In genomic region chr1:166905136-166905535, GRCh38 we compare ENCODE assay signal across 21 cellular contexts. TPM values are rescaled to one million over a fixed set of nuclear protein-coding genes. Genes with fewer than 3 reads are reported as not detected.
A peak's percentile ranks its signal among the peaks of the same experiment; 100 is the strongest.
DNase-seq lines count a peak whose midpoint lies in the region; ATAC-seq and TF ChIP-seq lines count a peak whose summit lies in the region.
"Had no signal": no experiment of that assay in that cellular context is flagged by ENCODE, and none has a peak within 500 bp of the region (broad histone marks: within the 10 kb centered on the region; RNA-seq: fewer than 3 reads in every experiment).

No MANE protein-coding gene starts in this region.

- H3F3A ChIP-seq in PC-3 (ENCODE audit: low read length, unreplicated experiment): peaks cover 7% of the 10 kb centered on the region

- intact Hi-C loops in PC-3 (cut with micrococcal nuclease): loop anchor here (10.0 kb wide), 1 partner anchor 980 kb away; no protein-coding TSS in a partner anchor

- H2AFZ ChIP-seq in PC-3 (ENCODE audit: low read length): peak overlapping the region; percentile 59; the same call in 1 of the 2 replicates

- peak overlapping the region; percentile 67 for H3K4me2 ChIP-seq in PC-3 (ENCODE audit: low read length)

- H3K4me3 ChIP-seq in AG10803 (ENCODE audit: low read length) (no peak overlapping the region), PC-3 (ENCODE audit: low read length) (no peak overlapping the region)
- H3K4me3 ChIP-seq: suprapubic skin had no signal

- peak overlapping the region; percentile 22 to 75 (median 60) for H3K27ac Mint-ChIP-seq in nephron
- H3K27ac Mint-ChIP-seq: activated naive CD4-positive, alpha-beta T cell treated with anti-CD3 and anti-CD28 coated beads for 36 hours; CD4-positive, alpha-beta T cell; effector memory CD8-positive, alpha-beta T cell; T-helper 17 cell had no signal

- no peak overlapping the region for H3K9ac ChIP-seq in PC-3 (ENCODE audit: low read length)

- H3K36me3 ChIP-seq in PC-3 (ENCODE audit: low read depth, low read length): no peaks in the 10 kb centered on the region
- H3K36me3 ChIP-seq: suprapubic skin had no signal

- H3K9me2 ChIP-seq in PC-3 (replicated peaks; ENCODE audit: low read length): no peaks in the 10 kb centered on the region

- no peaks in the 10 kb centered on the region for H3K27me3 Mint-ChIP-seq in nephron (ENCODE audit: low read depth)
- H3K27me3 Mint-ChIP-seq: CD4-positive, alpha-beta T cell had no signal

- no peaks in the 10 kb centered on the region for H3K9me3 Mint-ChIP-seq in nephron
- H3K9me3 Mint-ChIP-seq: activated naive CD4-positive, alpha-beta T cell treated with anti-CD3 and anti-CD28 coated beads for 36 hours; CD4-positive, alpha-beta T cell; effector memory CD8-positive, alpha-beta T cell had no signal

- no peaks in the 10 kb centered on the region for H3K36me3 Mint-ChIP-seq in nephron (ENCODE audit: low read depth)

- no peaks in the 10 kb centered on the region for H4K20me1 ChIP-seq in PC-3 (ENCODE audit: low read length)

- no peaks in the 10 kb centered on the region for H3K9me3 ChIP-seq in PC-3 (ENCODE audit: low read length)
- H3K9me3 ChIP-seq: suprapubic skin had no signal

- POLR2A ChIA-PET in PC-3 (lab: Charles Lee; ENCODE audit: unreplicated experiment): no interaction called here

- BruUV-seq in PC-3 (replicated peaks; lab: Mats Ljungman, UMichigan): no TSS peak

- DNase-seq in AG10803 (ENCODE audit: low read depth) (peak; percentile 71), PC-3 (no peak), epithelial cell of prostate (ENCODE audit: low read depth, low spot score) (no peak), activated gamma-delta T cell (lab: John Stamatoyannopoulos, UW) (no peak), NCI-H345 treated with DMSO at 0.1 percent for 48 hours (lab: John Stamatoyannopoulos, UW; ENCODE audit: unreplicated experiment) (no peak), NCI-H2171 treated with DMSO at 0.1 percent for 48 hours (lab: John Stamatoyannopoulos, UW) (no peak)
- DNase-seq: ACHN; activated naive CD4-positive, alpha-beta T cell treated with anti-CD3 and anti-CD28 coated beads for 36 hours; activated T-cell treated with anti-CD3 and anti-CD28 coated beads, Interleukin-2, amount 50 U/mL, for 1 hour; aorta; CD4-positive, alpha-beta T cell; effector memory CD8-positive, alpha-beta T cell; hippocampal formation; NCI-H1694; occipital lobe; right cardiac atrium; T-helper 17 cell had no signal

- peaks cover 57% of the 10 kb centered on the region for H3K4me1 Mint-ChIP-seq in nephron

- H3K4me3 Mint-ChIP-seq in nephron: peak overlapping the region in 1 of 3 experiments; percentile 5
- H3K4me3 Mint-ChIP-seq: activated naive CD4-positive, alpha-beta T cell treated with anti-CD3 and anti-CD28 coated beads for 36 hours; CD4-positive, alpha-beta T cell; effector memory CD8-positive, alpha-beta T cell; T-helper 17 cell had no signal

- CTCF ChIA-PET in PC-3 (lab: Charles Lee): interaction anchor here (0.7 to 1.1 kb wide), 2 partner anchors 153 to 315 kb away, joined by 3 read pairs; no protein-coding TSS in a partner anchor

- no peaks in the 10 kb centered on the region for H3K27me3 ChIP-seq in PC-3 (ENCODE audit: low read length)
- H3K27me3 ChIP-seq: suprapubic skin had no signal

- H3K27ac ChIP-seq in PC-3 (ENCODE audit: low read length) (peak overlapping the region; percentile 63), epithelial cell of prostate (peak overlapping the region; percentile 27)
- H3K27ac ChIP-seq: suprapubic skin, VCaP had no signal

- ATAC-seq in PC-3 (no peak), GM18498 (IDR thresholded peaks at IDR 0.05; ENCODE audit: unreplicated experiment) (no peak)
- ATAC-seq: effector memory CD8-positive, alpha-beta T cell; right cardiac atrium; T-helper 17 cell had no signal

- peaks cover 20% of the 10 kb centered on the region for H3K4me1 ChIP-seq in PC-3 (ENCODE audit: insufficient read depth, low read length)
- H3K4me1 ChIP-seq: suprapubic skin had no signal

- TF ChIP-seq CTCF in AG10803 (conservative IDR thresholded peaks at IDR 0.05; ENCODE audit: low read length) (no peak), PC-3 (conservative IDR thresholded peaks at IDR 0.05; ENCODE audit: low read depth, low read length) (no peak), nephron (IDR thresholded peaks at IDR 0.05; ENCODE audit: unreplicated experiment in 3 of 3) (no peak)

- no peaks in the 10 kb centered on the region for H3K79me2 ChIP-seq in PC-3 (ENCODE audit: low read length)

RNA-seq across cellular contexts. Expression of gene TADA1, which starts 29.1 kb away (rescaled TPM):
- 12.4 and 15.3 TPM in 2 replicates for total RNA-seq in PC-3 (2014; rRNA removed)
